8 cellular contexts compared by ENCODE assay signal in genomic region chr12:66409195-66409871, GRCh38.
DNase-seq lines count a peak whose midpoint lies in the region; ATAC-seq and TF ChIP-seq lines count a peak whose summit lies in the region.

No MANE protein-coding gene starts in this region.

- peak; percentile 70 for ATAC-seq in GM19395 (IDR thresholded peaks at IDR 0.05; ENCODE audit: unreplicated experiment)
- ATAC-seq in sciatic nerve: peak; percentile 41

- H3K27me3 ChIP-seq in CD4-positive, alpha-beta memory T cell (ENCODE audit: insufficient read depth, low read length): no peaks in the 10 kb centered on the region

- POLR2A ChIA-PET in CD4-positive, alpha-beta memory T cell (lab: Charles Lee; ENCODE audit: partially characterized antibody): interaction anchor here (0.9 to 1.3 kb wide), 3 partner anchors 130 to 139 kb away, joined by 3 to 7 read pairs (median 4); no protein-coding TSS in a partner anchor

- peaks cover 0 to 4% (median 2%) of the 10 kb centered on the region in 4 donors for H3K4me1 Mint-ChIP-seq in CD4-positive, alpha-beta memory T cell

- peak in 4 of 5 donors; percentile 51 to 57 (median 54) for DNase-seq in CD4-positive, alpha-beta memory T cell
- peak; percentile 62 for DNase-seq in NCI-H2171 treated with DMSO at 0.1 percent for 48 hours (lab: John Stamatoyannopoulos, UW)
- DNase-seq in activated CD8-positive, alpha-beta memory T cell treated with anti-CD3 and anti-CD28 coated beads, Interleukin-2, amount 50 U/mL, for 24 hours (ENCODE audit: extremely low read depth): peak; percentile 10
- peak; percentile 39 to 81 for DNase-seq in foreskin fibroblast
- no peak for DNase-seq in sciatic nerve (ENCODE audit: low spot score)
- no peak for DNase-seq in NCI-H187 (lab: John Stamatoyannopoulos, UW)
- DNase-seq in AG08396 (ENCODE audit: low spot score): no peak

- H3K9me3 Mint-ChIP-seq in CD4-positive, alpha-beta memory T cell: peaks cover 0 to 17% (median 2%) of the 10 kb centered on the region in 8 donors

- no peak overlapping the region for H3K4me3 ChIP-seq in CD4-positive, alpha-beta memory T cell (ENCODE audit: low read length in 2 of 2)
- H3K4me3 ChIP-seq in foreskin fibroblast (ENCODE audit: low read depth in 1 of 2, low read length in 2 of 2): no peak overlapping the region

- TF ChIP-seq CTCF in foreskin fibroblast (IDR thresholded peaks at IDR 0.05; ENCODE audit: low read depth, low read length): peak; percentile 77

- intact Hi-C loops in CD4-positive, alpha-beta memory T cell (cut with micrococcal nuclease): loop anchor here (1.0 to 10.0 kb wide), 5 partner anchors 130 to 852 kb away; no protein-coding TSS in a partner anchor
- intact Hi-C loops in sciatic nerve (cut with DNase I): no loop called here

- H3K27ac Mint-ChIP-seq in CD4-positive, alpha-beta memory T cell: no peak overlapping the region

- H3K4me1 ChIP-seq in CD4-positive, alpha-beta memory T cell (ENCODE audit: insufficient read depth, low read length): no peaks in the 10 kb centered on the region

- no peak overlapping the region for H3K4me3 Mint-ChIP-seq in CD4-positive, alpha-beta memory T cell

- peaks cover 19 to 33% of the 10 kb centered on the region in 2 donors for H3K27me3 Mint-ChIP-seq in CD4-positive, alpha-beta memory T cell

- CTCF ChIA-PET in CD4-positive, alpha-beta memory T cell (lab: Charles Lee; ENCODE audit: partially characterized antibody): interaction anchor here (0.6 to 23.1 kb wide), 21 partner anchors 9 to 279 kb away, joined by 3 to 445 read pairs (median 3); partner anchors contain the start of gene LLPH

- no peaks in the 10 kb centered on the region for H3K9me3 ChIP-seq in CD4-positive, alpha-beta memory T cell (ENCODE audit: control insufficient read depth in 1 of 2, low read length in 2 of 2)

- no peaks in the 10 kb centered on the region for H3K36me3 ChIP-seq in CD4-positive, alpha-beta memory T cell (ENCODE audit: insufficient read depth, low read length)

- H3K27ac ChIP-seq in CD4-positive, alpha-beta memory T cell (ENCODE audit: low read depth, low read length): no peak overlapping the region

- no peaks in the 10 kb centered on the region for H3K36me3 Mint-ChIP-seq in CD4-positive, alpha-beta memory T cell

Comparison
In these comparisons a context has a peak if more than half of its experiments do, and no peak if none do; other contexts are left out.
1. DNase-seq: peak in CD4-positive, alpha-beta memory T cell (4 of 5), NCI-H2171 treated with DMSO at 0.1 percent for 48 hours (single experiment), activated CD8-positive, alpha-beta memory T cell treated with anti-CD3 and anti-CD28 coated beads, Interleukin-2, amount 50 U/mL, for 24 hours (single experiment) and foreskin fibroblast (2 of 2); none in sciatic nerve (single experiment), NCI-H187 (0 of 2) and AG08396 (single experiment).